22 cellular contexts compared by ENCODE assay signal in genomic region chr2:38213619-38214018, GRCh38.
A peak's percentile ranks its signal among the peaks of the same experiment; 100 is the strongest.
DNase-seq lines count a peak whose midpoint lies in the region; ATAC-seq and TF ChIP-seq lines count a peak whose summit lies in the region.
"Had no signal": no experiment of that assay in that cellular context is flagged by ENCODE, and none has a peak within 500 bp of the region (broad histone marks: within the 10 kb centered on the region; RNA-seq: fewer than 3 reads in every experiment).

No MANE protein-coding gene starts in this region.

- H3K4me3 ChIP-seq in CD8-positive, alpha-beta T cell (ENCODE audit: low read depth, low read length) = no peak overlapping the region
- H3K4me3 ChIP-seq in naive thymus-derived CD4-positive, alpha-beta T cell (ENCODE audit: low read length) = no peak overlapping the region
- H3K4me3 ChIP-seq in colonic mucosa = no peak overlapping the region
- H3K4me3 ChIP-seq: GM12878, SK-N-MC had no signal

- H3K4me1 ChIP-seq in CD8-positive, alpha-beta T cell (ENCODE audit: insufficient read depth, low read length) = peaks cover 10% of the 10 kb centered on the region
- peaks cover 0 to 4% of the 10 kb centered on the region in 2 donors for H3K4me1 ChIP-seq in naive thymus-derived CD4-positive, alpha-beta T cell (ENCODE audit: control insufficient read depth in 2 of 2, insufficient read depth in 2 of 2, low read length in 2 of 2)
- H3K4me1 ChIP-seq in colonic mucosa = no peaks in the 10 kb centered on the region
- H3K4me1 ChIP-seq: parathyroid adenoma had no signal

- H3K27me3 ChIP-seq in CD8-positive, alpha-beta T cell (ENCODE audit: insufficient read depth, low read length) = no peaks in the 10 kb centered on the region
- no peaks in the 10 kb centered on the region for H3K27me3 ChIP-seq in naive thymus-derived CD4-positive, alpha-beta T cell (ENCODE audit: control insufficient read depth in 2 of 2, insufficient read depth in 2 of 2, low read length in 2 of 2)
- no peaks in the 10 kb centered on the region for H3K27me3 ChIP-seq in colonic mucosa

- CTCF ChIA-PET in CD8-positive, alpha-beta T cell (lab: Charles Lee) = no interaction called here
- CTCF ChIA-PET in activated CD8-positive, alpha-beta T cell treated with anti-CD3 and anti-CD28 coated beads, Interleukin-2, amount 10 ng/mL, durations not matched to agents 7 days and 5 days (lab: Charles Lee) = no interaction called here
- CTCF ChIA-PET in naive thymus-derived CD4-positive, alpha-beta T cell (lab: Charles Lee) = no interaction called here

- no peaks in the 10 kb centered on the region for H3K36me3 ChIP-seq in CD8-positive, alpha-beta T cell (ENCODE audit: insufficient read depth, low read length)
- H3K36me3 ChIP-seq in naive thymus-derived CD4-positive, alpha-beta T cell (ENCODE audit: control insufficient read depth in 2 of 3, insufficient read depth in 3 of 3, low read length in 3 of 3) = no peaks in the 10 kb centered on the region
- H3K36me3 ChIP-seq in colonic mucosa = no peaks in the 10 kb centered on the region

- peaks cover 0 to 5% of the 10 kb centered on the region in 2 donors for H3K36me3 Mint-ChIP-seq in activated T-cell treated with anti-CD3 and anti-CD28 coated beads, Interleukin-2, amount 50 U/mL, for 72 hours (ENCODE audit: insufficient read depth in 2 of 2)
- H3K36me3 Mint-ChIP-seq in CD8-positive, alpha-beta T cell = no peaks in the 10 kb centered on the region
- no peaks in the 10 kb centered on the region for H3K36me3 Mint-ChIP-seq in activated CD8-positive, alpha-beta T cell treated with anti-CD3 and anti-CD28 coated beads, Interleukin-2, amount 10 ng/mL, durations not matched to agents 7 days and 5 days (ENCODE audit: low read depth)
- H3K36me3 Mint-ChIP-seq in naive thymus-derived CD4-positive, alpha-beta T cell = peaks cover 0 to 5% (median 0%) of the 10 kb centered on the region in 5 donors

- H3K27me3 Mint-ChIP-seq in activated T-cell treated with anti-CD3 and anti-CD28 coated beads, Interleukin-2, amount 50 U/mL, for 72 hours (ENCODE audit: low read depth) = peaks cover 4% of the 10 kb centered on the region
- peaks cover 11% of the 10 kb centered on the region for H3K27me3 Mint-ChIP-seq in CD8-positive, alpha-beta T cell (ENCODE audit: low read depth)
- peaks cover 13% of the 10 kb centered on the region for H3K27me3 Mint-ChIP-seq in activated CD8-positive, alpha-beta T cell treated with anti-CD3 and anti-CD28 coated beads, Interleukin-2, amount 10 ng/mL, durations not matched to agents 7 days and 5 days (ENCODE audit: low read depth)
- peaks cover 5 to 22% (median 10%) of the 10 kb centered on the region in 5 donors for H3K27me3 Mint-ChIP-seq in naive thymus-derived CD4-positive, alpha-beta T cell

- H3K9me3 Mint-ChIP-seq in activated T-cell treated with anti-CD3 and anti-CD28 coated beads, Interleukin-2, amount 50 U/mL, for 72 hours = no peaks in the 10 kb centered on the region
- H3K9me3 Mint-ChIP-seq in CD8-positive, alpha-beta T cell = no peaks in the 10 kb centered on the region
- no peaks in the 10 kb centered on the region for H3K9me3 Mint-ChIP-seq in activated CD8-positive, alpha-beta T cell treated with anti-CD3 and anti-CD28 coated beads, Interleukin-2, amount 10 ng/mL, durations not matched to agents 7 days and 5 days (ENCODE audit: insufficient read depth)
- peaks cover 0 to 13% (median 3%) of the 10 kb centered on the region in 11 donors for H3K9me3 Mint-ChIP-seq in naive thymus-derived CD4-positive, alpha-beta T cell

- POLR2A ChIA-PET in CD8-positive, alpha-beta T cell (lab: Charles Lee) = no interaction called here
- POLR2A ChIA-PET in activated CD8-positive, alpha-beta T cell treated with anti-CD3 and anti-CD28 coated beads, Interleukin-2, amount 10 ng/mL, durations not matched to agents 7 days and 5 days (lab: Charles Lee) = interaction anchor here (0.6 kb wide), 1 partner anchor 89 kb away, joined by 3 read pairs; no protein-coding TSS in a partner anchor
- POLR2A ChIA-PET in naive thymus-derived CD4-positive, alpha-beta T cell (lab: Charles Lee) = no interaction called here

- H3K9ac ChIP-seq in colonic mucosa (ENCODE audit: low read depth in 2 of 2, low read length in 2 of 2) = no peak overlapping the region
- H3K9ac ChIP-seq: parathyroid adenoma had no signal

- peaks cover 12% of the 10 kb centered on the region for H3K4me1 Mint-ChIP-seq in activated T-cell treated with anti-CD3 and anti-CD28 coated beads, Interleukin-2, amount 50 U/mL, for 72 hours (ENCODE audit: low read depth)
- H3K4me1 Mint-ChIP-seq in CD8-positive, alpha-beta T cell (ENCODE audit: low read depth) = peaks cover 10% of the 10 kb centered on the region
- H3K4me1 Mint-ChIP-seq in activated CD8-positive, alpha-beta T cell treated with anti-CD3 and anti-CD28 coated beads, Interleukin-2, amount 10 ng/mL, durations not matched to agents 7 days and 5 days (ENCODE audit: low read depth) = peaks cover 13% of the 10 kb centered on the region
- H3K4me1 Mint-ChIP-seq in naive thymus-derived CD4-positive, alpha-beta T cell = peaks cover 5 to 15% (median 11%) of the 10 kb centered on the region in 7 donors
- H3K4me1 Mint-ChIP-seq: activated B cell treated with CpG ODN at 0.5 μM for 24 hours had no signal

- ATAC-seq in activated T-cell treated with anti-CD3 and anti-CD28 coated beads, Interleukin-2, amount 50 U/mL, for 72 hours (replicated peaks in 1 of 2) = peak; percentile 30 to 32
- no peak for ATAC-seq in CD8-positive, alpha-beta T cell
- no peak for ATAC-seq in activated CD8-positive, alpha-beta T cell treated with anti-CD3 and anti-CD28 coated beads, Interleukin-2, amount 10 ng/mL, durations not matched to agents 7 days and 5 days
- no peak for ATAC-seq in naive thymus-derived CD4-positive, alpha-beta T cell
- ATAC-seq: GM12878, left lobe of liver, right cardiac atrium had no signal

- no peak overlapping the region for H3K27ac ChIP-seq in CD8-positive, alpha-beta T cell (ENCODE audit: low read depth, low read length)
- no peak overlapping the region for H3K27ac ChIP-seq in naive thymus-derived CD4-positive, alpha-beta T cell (ENCODE audit: low read depth, low read length)
- H3K27ac ChIP-seq in colonic mucosa = no peak overlapping the region
- H3K27ac ChIP-seq: parathyroid adenoma, RWPE1, SK-N-MC had no signal

- H3K4me3 Mint-ChIP-seq in activated T-cell treated with anti-CD3 and anti-CD28 coated beads, Interleukin-2, amount 50 U/mL, for 72 hours = peak overlapping the region; percentile 11 to 35
- no peak overlapping the region for H3K4me3 Mint-ChIP-seq in CD8-positive, alpha-beta T cell
- H3K4me3 Mint-ChIP-seq in activated CD8-positive, alpha-beta T cell treated with anti-CD3 and anti-CD28 coated beads, Interleukin-2, amount 10 ng/mL, durations not matched to agents 7 days and 5 days = no peak overlapping the region
- H3K4me3 Mint-ChIP-seq in naive thymus-derived CD4-positive, alpha-beta T cell = peak overlapping the region in 4 of 10 donors; percentile 0 to 75 (median 29)
- H3K4me3 Mint-ChIP-seq: activated B cell treated with CpG ODN at 0.5 μM for 24 hours had no signal

- intact Hi-C loops in CD8-positive, alpha-beta T cell (cut with DNase I, micrococcal nuclease) = no loop called here
- intact Hi-C loops in naive thymus-derived CD4-positive, alpha-beta T cell (cut with micrococcal nuclease) = no loop called here
- intact Hi-C loops in colonic mucosa (cut with DNase I) = no loop called here

- TF ChIP-seq CTCF in CD8-positive, alpha-beta T cell (IDR thresholded peaks at IDR 0.05) = no peak
- no peak for TF ChIP-seq CTCF in colonic mucosa (IDR thresholded peaks at IDR 0.05)

- H3K27ac Mint-ChIP-seq in activated T-cell treated with anti-CD3 and anti-CD28 coated beads, Interleukin-2, amount 50 U/mL, for 72 hours = peak overlapping the region; percentile 5
- peak overlapping the region; percentile 58 for H3K27ac Mint-ChIP-seq in CD8-positive, alpha-beta T cell
- H3K27ac Mint-ChIP-seq in activated CD8-positive, alpha-beta T cell treated with anti-CD3 and anti-CD28 coated beads, Interleukin-2, amount 10 ng/mL, durations not matched to agents 7 days and 5 days = peak overlapping the region; percentile 62
- H3K27ac Mint-ChIP-seq in naive thymus-derived CD4-positive, alpha-beta T cell = peak overlapping the region in 6 of 9 donors; percentile 27 to 93 (median 47)
- H3K27ac Mint-ChIP-seq: activated B cell treated with CpG ODN at 0.5 μM for 24 hours had no signal

- DNase-seq in activated T-cell treated with anti-CD3 and anti-CD28 coated beads, Interleukin-2, amount 50 U/mL, for 72 hours = no peak
- DNase-seq in activated T-cell treated with anti-CD3 and anti-CD28 coated beads for 4 hours (no peak), NCI-H2196 (lab: John Stamatoyannopoulos, UW; ENCODE audit: unreplicated experiment) (no peak), colonic mucosa (no peak)
- DNase-seq in CD8-positive, alpha-beta T cell = no peak
- no peak for DNase-seq in activated CD8-positive, alpha-beta T cell treated with anti-CD3 and anti-CD28 coated beads, Interleukin-2, amount 10 ng/mL, durations not matched to agents 7 days and 5 days
- DNase-seq in naive thymus-derived CD4-positive, alpha-beta T cell = peak in 3 of 9 donors; percentile 6 to 13 (median 7)
- no peak for DNase-seq in stimulated activated CD4-positive, alpha-beta T cell treated with anti-CD3 and anti-CD28 coated beads, Interleukin-4, amount 100 ng/mL, for 4 hours
- DNase-seq: activated B cell treated with CpG ODN at 0.5 μM for 24 hours, activated gamma-delta T cell, caudate nucleus, DND-41, HCEC 1CT, KBM-7, NCI-H1436 treated with DMSO at 0.1 percent for 48 hours, right cardiac atrium, T-helper 9 cell had no signal

- no peaks in the 10 kb centered on the region for H3K9me3 ChIP-seq in CD8-positive, alpha-beta T cell (ENCODE audit: low read length)
- H3K9me3 ChIP-seq in naive thymus-derived CD4-positive, alpha-beta T cell (ENCODE audit: control insufficient read depth in 2 of 3, low read length in 3 of 3) = no peaks in the 10 kb centered on the region
- H3K9me3 ChIP-seq in colonic mucosa = no peaks in the 10 kb centered on the region

Comparison
In these comparisons a context has a peak if more than half of its experiments do, and no peak if none do; other contexts are left out.
1. ATAC-seq: peak in activated T-cell treated with anti-CD3 and anti-CD28 coated beads, Interleukin-2, amount 50 U/mL, for 72 hours (2 of 2); none in CD8-positive, alpha-beta T cell (single experiment), activated CD8-positive, alpha-beta T cell treated with anti-CD3 and anti-CD28 coated beads, Interleukin-2, amount 10 ng/mL, durations not matched to agents 7 days and 5 days (single experiment) and naive thymus-derived CD4-positive, alpha-beta T cell (single experiment).
2. H3K27ac Mint-ChIP-seq: peak in every context shown above with its lines; median percentile 62 in activated CD8-positive, alpha-beta T cell treated with anti-CD3 and anti-CD28 coated beads, Interleukin-2, amount 10 ng/mL, durations not matched to agents 7 days and 5 days; 58 in CD8-positive, alpha-beta T cell; 47 in naive thymus-derived CD4-positive, alpha-beta T cell; 5 in activated T-cell treated with anti-CD3 and anti-CD28 coated beads, Interleukin-2, amount 50 U/mL, for 72 hours.
3. H3K4me3 Mint-ChIP-seq: peak in activated T-cell treated with anti-CD3 and anti-CD28 coated beads, Interleukin-2, amount 50 U/mL, for 72 hours (2 of 2); none in CD8-positive, alpha-beta T cell (single experiment) and activated CD8-positive, alpha-beta T cell treated with anti-CD3 and anti-CD28 coated beads, Interleukin-2, amount 10 ng/mL, durations not matched to agents 7 days and 5 days (single experiment).